1 cellular context compared by ENCODE assay signal in the genomic region with DNA sequence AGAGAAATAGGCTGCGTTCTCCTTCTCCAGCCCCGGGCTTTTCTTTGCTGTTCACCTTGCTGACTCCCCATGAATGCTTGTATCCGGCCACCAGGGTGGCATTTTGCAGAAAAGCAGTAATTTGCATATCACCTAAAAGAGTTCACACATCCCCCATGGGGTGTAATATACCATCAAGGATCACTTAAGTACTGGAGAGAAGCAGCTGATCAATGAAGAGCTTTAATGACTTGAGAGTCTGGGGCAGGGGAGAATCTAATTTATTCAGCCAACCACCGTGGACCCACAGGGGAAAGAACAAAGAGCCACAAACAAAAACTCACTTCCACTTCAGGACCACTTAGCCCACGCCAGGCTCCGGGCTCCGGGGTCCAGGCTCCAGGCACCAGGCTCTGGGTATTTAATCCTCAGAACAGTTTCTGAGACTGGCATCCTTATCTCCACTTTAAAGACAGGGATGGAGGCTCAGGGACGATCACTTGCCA.
TF ChIP-seq lines count a peak whose summit lies in the region.

No MANE protein-coding gene starts in this region.

TF ChIP-seq in GM12878, 131 proteins besides CTCF, POLR2A, EP300 and RAD21 (continued from another document and continues in another):
- TF ChIP-seq, protein P1, sequence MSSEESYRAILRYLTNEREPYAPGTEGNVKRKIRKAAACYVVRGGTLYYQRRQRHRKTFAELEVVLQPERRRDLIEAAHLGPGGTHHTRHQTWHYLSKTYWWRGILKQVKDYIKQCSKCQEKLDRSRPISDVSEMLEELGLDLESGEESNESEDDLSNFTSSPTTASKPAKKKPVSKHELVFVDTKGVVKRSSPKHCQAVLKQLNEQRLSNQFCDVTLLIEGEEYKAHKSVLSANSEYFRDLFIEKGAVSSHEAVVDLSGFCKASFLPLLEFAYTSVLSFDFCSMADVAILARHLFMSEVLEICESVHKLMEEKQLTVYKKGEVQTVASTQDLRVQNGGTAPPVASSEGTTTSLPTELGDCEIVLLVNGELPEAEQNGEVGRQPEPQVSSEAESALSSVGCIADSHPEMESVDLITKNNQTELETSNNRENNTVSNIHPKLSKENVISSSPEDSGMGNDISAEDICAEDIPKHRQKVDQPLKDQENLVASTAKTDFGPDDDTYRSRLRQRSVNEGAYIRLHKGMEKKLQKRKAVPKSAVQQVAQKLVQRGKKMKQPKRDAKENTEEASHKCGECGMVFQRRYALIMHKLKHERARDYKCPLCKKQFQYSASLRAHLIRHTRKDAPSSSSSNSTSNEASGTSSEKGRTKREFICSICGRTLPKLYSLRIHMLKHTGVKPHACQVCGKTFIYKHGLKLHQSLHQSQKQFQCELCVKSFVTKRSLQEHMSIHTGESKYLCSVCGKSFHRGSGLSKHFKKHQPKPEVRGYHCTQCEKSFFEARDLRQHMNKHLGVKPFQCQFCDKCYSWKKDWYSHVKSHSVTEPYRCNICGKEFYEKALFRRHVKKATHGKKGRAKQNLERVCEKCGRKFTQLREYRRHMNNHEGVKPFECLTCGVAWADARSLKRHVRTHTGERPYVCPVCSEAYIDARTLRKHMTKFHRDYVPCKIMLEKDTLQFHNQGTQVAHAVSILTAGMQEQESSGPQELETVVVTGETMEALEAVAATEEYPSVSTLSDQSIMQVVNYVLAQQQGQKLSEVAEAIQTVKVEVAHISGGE (CRISPR knock-in tag; IDR thresholded peaks at IDR 0.05) = no peak
- TF ChIP-seq, protein P2, sequence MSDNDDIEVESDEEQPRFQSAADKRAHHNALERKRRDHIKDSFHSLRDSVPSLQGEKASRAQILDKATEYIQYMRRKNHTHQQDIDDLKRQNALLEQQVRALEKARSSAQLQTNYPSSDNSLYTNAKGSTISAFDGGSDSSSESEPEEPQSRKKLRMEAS (IDR thresholded peaks at IDR 0.05; ENCODE audit: low read depth, low read length) = no peak
- no peak for TF ChIP-seq MYB (IDR thresholded peaks at IDR 0.05; ENCODE audit: borderline replicate concordance, low read depth, low read length)
- no peak; the same call in 1 of the 2 replicates for TF ChIP-seq ATF7 (IDR thresholded peaks at IDR 0.05; ENCODE audit: low read depth)
- TF ChIP-seq NBN (IDR thresholded peaks at IDR 0.05) = no peak
- no peak for TF ChIP-seq TCF12 (IDR thresholded peaks at IDR 0.05; ENCODE audit: low read depth, low read length)
- TF ChIP-seq, protein P3, sequence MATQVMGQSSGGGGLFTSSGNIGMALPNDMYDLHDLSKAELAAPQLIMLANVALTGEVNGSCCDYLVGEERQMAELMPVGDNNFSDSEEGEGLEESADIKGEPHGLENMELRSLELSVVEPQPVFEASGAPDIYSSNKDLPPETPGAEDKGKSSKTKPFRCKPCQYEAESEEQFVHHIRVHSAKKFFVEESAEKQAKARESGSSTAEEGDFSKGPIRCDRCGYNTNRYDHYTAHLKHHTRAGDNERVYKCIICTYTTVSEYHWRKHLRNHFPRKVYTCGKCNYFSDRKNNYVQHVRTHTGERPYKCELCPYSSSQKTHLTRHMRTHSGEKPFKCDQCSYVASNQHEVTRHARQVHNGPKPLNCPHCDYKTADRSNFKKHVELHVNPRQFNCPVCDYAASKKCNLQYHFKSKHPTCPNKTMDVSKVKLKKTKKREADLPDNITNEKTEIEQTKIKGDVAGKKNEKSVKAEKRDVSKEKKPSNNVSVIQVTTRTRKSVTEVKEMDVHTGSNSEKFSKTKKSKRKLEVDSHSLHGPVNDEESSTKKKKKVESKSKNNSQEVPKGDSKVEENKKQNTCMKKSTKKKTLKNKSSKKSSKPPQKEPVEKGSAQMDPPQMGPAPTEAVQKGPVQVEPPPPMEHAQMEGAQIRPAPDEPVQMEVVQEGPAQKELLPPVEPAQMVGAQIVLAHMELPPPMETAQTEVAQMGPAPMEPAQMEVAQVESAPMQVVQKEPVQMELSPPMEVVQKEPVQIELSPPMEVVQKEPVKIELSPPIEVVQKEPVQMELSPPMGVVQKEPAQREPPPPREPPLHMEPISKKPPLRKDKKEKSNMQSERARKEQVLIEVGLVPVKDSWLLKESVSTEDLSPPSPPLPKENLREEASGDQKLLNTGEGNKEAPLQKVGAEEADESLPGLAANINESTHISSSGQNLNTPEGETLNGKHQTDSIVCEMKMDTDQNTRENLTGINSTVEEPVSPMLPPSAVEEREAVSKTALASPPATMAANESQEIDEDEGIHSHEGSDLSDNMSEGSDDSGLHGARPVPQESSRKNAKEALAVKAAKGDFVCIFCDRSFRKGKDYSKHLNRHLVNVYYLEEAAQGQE (IDR thresholded peaks at IDR 0.05; ENCODE audit: low read depth, low read length) = no peak
- TF ChIP-seq, protein P4, sequence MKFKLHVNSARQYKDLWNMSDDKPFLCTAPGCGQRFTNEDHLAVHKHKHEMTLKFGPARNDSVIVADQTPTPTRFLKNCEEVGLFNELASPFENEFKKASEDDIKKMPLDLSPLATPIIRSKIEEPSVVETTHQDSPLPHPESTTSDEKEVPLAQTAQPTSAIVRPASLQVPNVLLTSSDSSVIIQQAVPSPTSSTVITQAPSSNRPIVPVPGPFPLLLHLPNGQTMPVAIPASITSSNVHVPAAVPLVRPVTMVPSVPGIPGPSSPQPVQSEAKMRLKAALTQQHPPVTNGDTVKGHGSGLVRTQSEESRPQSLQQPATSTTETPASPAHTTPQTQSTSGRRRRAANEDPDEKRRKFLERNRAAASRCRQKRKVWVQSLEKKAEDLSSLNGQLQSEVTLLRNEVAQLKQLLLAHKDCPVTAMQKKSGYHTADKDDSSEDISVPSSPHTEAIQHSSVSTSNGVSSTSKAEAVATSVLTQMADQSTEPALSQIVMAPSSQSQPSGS (IDR thresholded peaks at IDR 0.05; ENCODE audit: low read length) = no peak
- TF ChIP-seq BRCA1 (IDR thresholded peaks at IDR 0.05; ENCODE audit: low read depth, low read length) = no peak
- TF ChIP-seq CHD1 (IDR thresholded peaks at IDR 0.05; ENCODE audit: low read depth, low read length) = no peak
- TF ChIP-seq, protein P5, sequence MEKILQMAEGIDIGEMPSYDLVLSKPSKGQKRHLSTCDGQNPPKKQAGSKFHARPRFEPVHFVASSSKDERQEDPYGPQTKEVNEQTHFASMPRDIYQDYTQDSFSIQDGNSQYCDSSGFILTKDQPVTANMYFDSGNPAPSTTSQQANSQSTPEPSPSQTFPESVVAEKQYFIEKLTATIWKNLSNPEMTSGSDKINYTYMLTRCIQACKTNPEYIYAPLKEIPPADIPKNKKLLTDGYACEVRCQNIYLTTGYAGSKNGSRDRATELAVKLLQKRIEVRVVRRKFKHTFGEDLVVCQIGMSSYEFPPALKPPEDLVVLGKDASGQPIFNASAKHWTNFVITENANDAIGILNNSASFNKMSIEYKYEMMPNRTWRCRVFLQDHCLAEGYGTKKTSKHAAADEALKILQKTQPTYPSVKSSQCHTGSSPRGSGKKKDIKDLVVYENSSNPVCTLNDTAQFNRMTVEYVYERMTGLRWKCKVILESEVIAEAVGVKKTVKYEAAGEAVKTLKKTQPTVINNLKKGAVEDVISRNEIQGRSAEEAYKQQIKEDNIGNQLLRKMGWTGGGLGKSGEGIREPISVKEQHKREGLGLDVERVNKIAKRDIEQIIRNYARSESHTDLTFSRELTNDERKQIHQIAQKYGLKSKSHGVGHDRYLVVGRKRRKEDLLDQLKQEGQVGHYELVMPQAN (conservative IDR thresholded peaks at IDR 0.05) = 0 out of 2 replicates have a peak, but pooled peaks have one; percentile 57
- no peak for TF ChIP-seq FOXM1 (IDR thresholded peaks at IDR 0.05; ENCODE audit: low read depth, low read length)
- no peak for TF ChIP-seq SRF (IDR thresholded peaks at IDR 0.05; ENCODE audit: low read depth in 2 of 2, low read length in 2 of 2)
- no peak for TF ChIP-seq HDGF (IDR thresholded peaks at IDR 0.05)
- TF ChIP-seq, protein P6, sequence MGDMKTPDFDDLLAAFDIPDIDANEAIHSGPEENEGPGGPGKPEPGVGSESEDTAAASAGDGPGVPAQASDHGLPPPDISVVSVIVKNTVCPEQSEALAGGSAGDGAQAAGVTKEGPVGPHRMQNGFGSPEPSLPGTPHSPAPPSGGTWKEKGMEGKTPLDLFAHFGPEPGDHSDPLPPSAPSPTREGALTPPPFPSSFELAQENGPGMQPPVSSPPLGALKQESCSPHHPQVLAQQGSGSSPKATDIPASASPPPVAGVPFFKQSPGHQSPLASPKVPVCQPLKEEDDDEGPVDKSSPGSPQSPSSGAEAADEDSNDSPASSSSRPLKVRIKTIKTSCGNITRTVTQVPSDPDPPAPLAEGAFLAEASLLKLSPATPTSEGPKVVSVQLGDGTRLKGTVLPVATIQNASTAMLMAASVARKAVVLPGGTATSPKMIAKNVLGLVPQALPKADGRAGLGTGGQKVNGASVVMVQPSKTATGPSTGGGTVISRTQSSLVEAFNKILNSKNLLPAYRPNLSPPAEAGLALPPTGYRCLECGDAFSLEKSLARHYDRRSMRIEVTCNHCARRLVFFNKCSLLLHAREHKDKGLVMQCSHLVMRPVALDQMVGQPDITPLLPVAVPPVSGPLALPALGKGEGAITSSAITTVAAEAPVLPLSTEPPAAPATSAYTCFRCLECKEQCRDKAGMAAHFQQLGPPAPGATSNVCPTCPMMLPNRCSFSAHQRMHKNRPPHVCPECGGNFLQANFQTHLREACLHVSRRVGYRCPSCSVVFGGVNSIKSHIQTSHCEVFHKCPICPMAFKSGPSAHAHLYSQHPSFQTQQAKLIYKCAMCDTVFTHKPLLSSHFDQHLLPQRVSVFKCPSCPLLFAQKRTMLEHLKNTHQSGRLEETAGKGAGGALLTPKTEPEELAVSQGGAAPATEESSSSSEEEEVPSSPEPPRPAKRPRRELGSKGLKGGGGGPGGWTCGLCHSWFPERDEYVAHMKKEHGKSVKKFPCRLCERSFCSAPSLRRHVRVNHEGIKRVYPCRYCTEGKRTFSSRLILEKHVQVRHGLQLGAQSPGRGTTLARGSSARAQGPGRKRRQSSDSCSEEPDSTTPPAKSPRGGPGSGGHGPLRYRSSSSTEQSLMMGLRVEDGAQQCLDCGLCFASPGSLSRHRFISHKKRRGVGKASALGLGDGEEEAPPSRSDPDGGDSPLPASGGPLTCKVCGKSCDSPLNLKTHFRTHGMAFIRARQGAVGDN (IDR thresholded peaks at IDR 0.05) = 0 out of 2 replicates have a peak, but pooled peaks have one; percentile 19
- TF ChIP-seq ZSCAN29 (IDR thresholded peaks at IDR 0.05) = 0 out of 2 replicates have a peak, but pooled peaks have one; percentile 15
- peak; percentile 55; the same call in 1 of the 2 replicates for TF ChIP-seq IKZF1 (conservative IDR thresholded peaks at IDR 0.05)
- TF ChIP-seq HDAC6 (IDR thresholded peaks at IDR 0.05; ENCODE audit: unreplicated experiment) = no peak
- TF ChIP-seq CBX5 (IDR thresholded peaks at IDR 0.05; ENCODE audit: low read depth) = no peak
- 0 out of 2 replicates have a peak, but pooled peaks have one; percentile 19 for TF ChIP-seq EED (IDR thresholded peaks at IDR 0.05; ENCODE audit: low read depth)
- TF ChIP-seq NR2F1 (conservative IDR thresholded peaks at IDR 0.05) = no peak
- TF ChIP-seq ETV6 (conservative IDR thresholded peaks at IDR 0.05 in 1 of 2, IDR thresholded peaks at IDR 0.05 in 1 of 2; ENCODE audit: borderline replicate concordance in 1 of 2, low read depth in 1 of 2) = no peak
- no peak for TF ChIP-seq NFIC (IDR thresholded peaks at IDR 0.05; ENCODE audit: low read depth, low read length)
- TF ChIP-seq KLF5 (IDR thresholded peaks at IDR 0.05; ENCODE audit: partially characterized antibody) = no peak
- TF ChIP-seq BACH1 (IDR thresholded peaks at IDR 0.05; ENCODE audit: borderline replicate concordance) = 0 out of 2 replicates have a peak, but pooled peaks have one; percentile 17
- no peak for TF ChIP-seq BHLHE40 (IDR thresholded peaks at IDR 0.05; ENCODE audit: borderline replicate concordance in 1 of 2, low read depth in 2 of 2, low read length in 1 of 2)
- no peak for TF ChIP-seq STAT1 (conservative IDR thresholded peaks at IDR 0.05)
- TF ChIP-seq, protein P7, sequence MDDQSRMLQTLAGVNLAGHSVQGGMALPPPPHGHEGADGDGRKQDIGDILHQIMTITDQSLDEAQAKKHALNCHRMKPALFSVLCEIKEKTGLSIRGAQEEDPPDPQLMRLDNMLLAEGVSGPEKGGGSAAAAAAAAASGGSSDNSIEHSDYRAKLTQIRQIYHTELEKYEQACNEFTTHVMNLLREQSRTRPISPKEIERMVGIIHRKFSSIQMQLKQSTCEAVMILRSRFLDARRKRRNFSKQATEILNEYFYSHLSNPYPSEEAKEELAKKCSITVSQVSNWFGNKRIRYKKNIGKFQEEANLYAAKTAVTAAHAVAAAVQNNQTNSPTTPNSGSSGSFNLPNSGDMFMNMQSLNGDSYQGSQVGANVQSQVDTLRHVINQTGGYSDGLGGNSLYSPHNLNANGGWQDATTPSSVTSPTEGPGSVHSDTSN (IDR thresholded peaks at IDR 0.05; ENCODE audit: insufficient replicate concordance, low read depth, low read length) = no peak
- no peak for TF ChIP-seq RCOR1 (conservative IDR thresholded peaks at IDR 0.05; ENCODE audit: low read depth, low read length)
- TF ChIP-seq, protein P8, sequence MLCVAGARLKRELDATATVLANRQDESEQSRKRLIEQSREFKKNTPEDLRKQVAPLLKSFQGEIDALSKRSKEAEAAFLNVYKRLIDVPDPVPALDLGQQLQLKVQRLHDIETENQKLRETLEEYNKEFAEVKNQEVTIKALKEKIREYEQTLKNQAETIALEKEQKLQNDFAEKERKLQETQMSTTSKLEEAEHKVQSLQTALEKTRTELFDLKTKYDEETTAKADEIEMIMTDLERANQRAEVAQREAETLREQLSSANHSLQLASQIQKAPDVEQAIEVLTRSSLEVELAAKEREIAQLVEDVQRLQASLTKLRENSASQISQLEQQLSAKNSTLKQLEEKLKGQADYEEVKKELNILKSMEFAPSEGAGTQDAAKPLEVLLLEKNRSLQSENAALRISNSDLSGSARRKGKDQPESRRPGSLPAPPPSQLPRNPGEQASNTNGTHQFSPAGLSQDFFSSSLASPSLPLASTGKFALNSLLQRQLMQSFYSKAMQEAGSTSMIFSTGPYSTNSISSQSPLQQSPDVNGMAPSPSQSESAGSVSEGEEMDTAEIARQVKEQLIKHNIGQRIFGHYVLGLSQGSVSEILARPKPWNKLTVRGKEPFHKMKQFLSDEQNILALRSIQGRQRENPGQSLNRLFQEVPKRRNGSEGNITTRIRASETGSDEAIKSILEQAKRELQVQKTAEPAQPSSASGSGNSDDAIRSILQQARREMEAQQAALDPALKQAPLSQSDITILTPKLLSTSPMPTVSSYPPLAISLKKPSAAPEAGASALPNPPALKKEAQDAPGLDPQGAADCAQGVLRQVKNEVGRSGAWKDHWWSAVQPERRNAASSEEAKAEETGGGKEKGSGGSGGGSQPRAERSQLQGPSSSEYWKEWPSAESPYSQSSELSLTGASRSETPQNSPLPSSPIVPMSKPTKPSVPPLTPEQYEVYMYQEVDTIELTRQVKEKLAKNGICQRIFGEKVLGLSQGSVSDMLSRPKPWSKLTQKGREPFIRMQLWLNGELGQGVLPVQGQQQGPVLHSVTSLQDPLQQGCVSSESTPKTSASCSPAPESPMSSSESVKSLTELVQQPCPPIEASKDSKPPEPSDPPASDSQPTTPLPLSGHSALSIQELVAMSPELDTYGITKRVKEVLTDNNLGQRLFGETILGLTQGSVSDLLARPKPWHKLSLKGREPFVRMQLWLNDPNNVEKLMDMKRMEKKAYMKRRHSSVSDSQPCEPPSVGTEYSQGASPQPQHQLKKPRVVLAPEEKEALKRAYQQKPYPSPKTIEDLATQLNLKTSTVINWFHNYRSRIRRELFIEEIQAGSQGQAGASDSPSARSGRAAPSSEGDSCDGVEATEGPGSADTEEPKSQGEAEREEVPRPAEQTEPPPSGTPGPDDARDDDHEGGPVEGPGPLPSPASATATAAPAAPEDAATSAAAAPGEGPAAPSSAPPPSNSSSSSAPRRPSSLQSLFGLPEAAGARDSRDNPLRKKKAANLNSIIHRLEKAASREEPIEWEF (IDR thresholded peaks at IDR 0.05; ENCODE audit: insufficient replicate concordance, low read depth, low read length) = peak; percentile 88
- TF ChIP-seq, protein P9, sequence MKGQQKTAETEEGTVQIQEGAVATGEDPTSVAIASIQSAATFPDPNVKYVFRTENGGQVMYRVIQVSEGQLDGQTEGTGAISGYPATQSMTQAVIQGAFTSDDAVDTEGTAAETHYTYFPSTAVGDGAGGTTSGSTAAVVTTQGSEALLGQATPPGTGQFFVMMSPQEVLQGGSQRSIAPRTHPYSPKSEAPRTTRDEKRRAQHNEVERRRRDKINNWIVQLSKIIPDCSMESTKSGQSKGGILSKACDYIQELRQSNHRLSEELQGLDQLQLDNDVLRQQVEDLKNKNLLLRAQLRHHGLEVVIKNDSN (IDR thresholded peaks at IDR 0.05; ENCODE audit: borderline replicate concordance, extremely low read length, insufficient read depth, low read depth, low read length) = no peak
